In the genomic region with DNA sequence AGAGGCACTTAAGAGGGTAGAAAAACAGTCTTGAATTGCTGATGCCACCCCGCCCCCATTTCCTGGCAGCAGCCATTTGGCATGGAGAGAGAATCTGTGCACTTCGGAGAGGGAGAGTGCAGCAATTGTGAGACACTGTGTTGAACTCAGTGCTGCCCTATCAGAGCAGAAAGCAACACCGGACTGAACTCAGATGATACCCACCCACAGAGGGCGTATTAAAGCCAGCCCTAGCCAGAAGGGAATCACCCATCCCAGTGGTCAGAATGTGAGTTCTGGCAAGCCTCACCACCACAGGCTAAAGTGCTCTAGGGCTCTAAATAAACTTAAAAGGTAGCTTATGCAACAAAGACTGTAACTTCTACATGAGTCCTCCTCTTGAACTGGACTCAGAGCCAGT, we compare ENCODE assay signal across 1 cellular context.
TF ChIP-seq lines count a peak whose summit lies in the region.

No MANE protein-coding gene starts in this region.

TF ChIP-seq in HCT116, 20 proteins besides CTCF, POLR2A, EP300 and RAD21 (continued from another document):
- TF ChIP-seq, protein P1, sequence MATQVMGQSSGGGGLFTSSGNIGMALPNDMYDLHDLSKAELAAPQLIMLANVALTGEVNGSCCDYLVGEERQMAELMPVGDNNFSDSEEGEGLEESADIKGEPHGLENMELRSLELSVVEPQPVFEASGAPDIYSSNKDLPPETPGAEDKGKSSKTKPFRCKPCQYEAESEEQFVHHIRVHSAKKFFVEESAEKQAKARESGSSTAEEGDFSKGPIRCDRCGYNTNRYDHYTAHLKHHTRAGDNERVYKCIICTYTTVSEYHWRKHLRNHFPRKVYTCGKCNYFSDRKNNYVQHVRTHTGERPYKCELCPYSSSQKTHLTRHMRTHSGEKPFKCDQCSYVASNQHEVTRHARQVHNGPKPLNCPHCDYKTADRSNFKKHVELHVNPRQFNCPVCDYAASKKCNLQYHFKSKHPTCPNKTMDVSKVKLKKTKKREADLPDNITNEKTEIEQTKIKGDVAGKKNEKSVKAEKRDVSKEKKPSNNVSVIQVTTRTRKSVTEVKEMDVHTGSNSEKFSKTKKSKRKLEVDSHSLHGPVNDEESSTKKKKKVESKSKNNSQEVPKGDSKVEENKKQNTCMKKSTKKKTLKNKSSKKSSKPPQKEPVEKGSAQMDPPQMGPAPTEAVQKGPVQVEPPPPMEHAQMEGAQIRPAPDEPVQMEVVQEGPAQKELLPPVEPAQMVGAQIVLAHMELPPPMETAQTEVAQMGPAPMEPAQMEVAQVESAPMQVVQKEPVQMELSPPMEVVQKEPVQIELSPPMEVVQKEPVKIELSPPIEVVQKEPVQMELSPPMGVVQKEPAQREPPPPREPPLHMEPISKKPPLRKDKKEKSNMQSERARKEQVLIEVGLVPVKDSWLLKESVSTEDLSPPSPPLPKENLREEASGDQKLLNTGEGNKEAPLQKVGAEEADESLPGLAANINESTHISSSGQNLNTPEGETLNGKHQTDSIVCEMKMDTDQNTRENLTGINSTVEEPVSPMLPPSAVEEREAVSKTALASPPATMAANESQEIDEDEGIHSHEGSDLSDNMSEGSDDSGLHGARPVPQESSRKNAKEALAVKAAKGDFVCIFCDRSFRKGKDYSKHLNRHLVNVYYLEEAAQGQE (IDR thresholded peaks at IDR 0.05; ENCODE audit: low read depth): no peak
- TF ChIP-seq EGR1 (IDR thresholded peaks at IDR 0.05; ENCODE audit: low read depth) (no peak), ZNF274 (IDR thresholded peaks at IDR 0.05; ENCODE audit: low read depth, low read length) (no peak), ELF1 (IDR thresholded peaks at IDR 0.05; ENCODE audit: borderline replicate concordance, low read depth) (no peak), POLR2AphosphoS5 (IDR thresholded peaks at IDR 0.05; ENCODE audit: low read depth, low read length) (no peak), SP1 (IDR thresholded peaks at IDR 0.05; ENCODE audit: low read depth) (no peak), CEBPB (IDR thresholded peaks at IDR 0.05; ENCODE audit: low read depth) (no peak), JUND (IDR thresholded peaks at IDR 0.05) (no peak), ZFX (IDR thresholded peaks at IDR 0.05) (no peak), SIN3A (IDR thresholded peaks at IDR 0.05; ENCODE audit: low read depth) (no peak), SRF (IDR thresholded peaks at IDR 0.05; ENCODE audit: low read depth) (no peak), TCF7L2 (IDR thresholded peaks at IDR 0.05; ENCODE audit: borderline replicate concordance, extremely low read depth, insufficient read depth, insufficient read length) (no peak), CBX3 (IDR thresholded peaks at IDR 0.05; ENCODE audit: low read depth) (no peak), FOSL1 (IDR thresholded peaks at IDR 0.05; ENCODE audit: low read depth) (no peak), EZH2phosphoT487 (IDR thresholded peaks at IDR 0.05; ENCODE audit: borderline replicate concordance) (no peak)
- TF ChIP-seq, protein P2, sequence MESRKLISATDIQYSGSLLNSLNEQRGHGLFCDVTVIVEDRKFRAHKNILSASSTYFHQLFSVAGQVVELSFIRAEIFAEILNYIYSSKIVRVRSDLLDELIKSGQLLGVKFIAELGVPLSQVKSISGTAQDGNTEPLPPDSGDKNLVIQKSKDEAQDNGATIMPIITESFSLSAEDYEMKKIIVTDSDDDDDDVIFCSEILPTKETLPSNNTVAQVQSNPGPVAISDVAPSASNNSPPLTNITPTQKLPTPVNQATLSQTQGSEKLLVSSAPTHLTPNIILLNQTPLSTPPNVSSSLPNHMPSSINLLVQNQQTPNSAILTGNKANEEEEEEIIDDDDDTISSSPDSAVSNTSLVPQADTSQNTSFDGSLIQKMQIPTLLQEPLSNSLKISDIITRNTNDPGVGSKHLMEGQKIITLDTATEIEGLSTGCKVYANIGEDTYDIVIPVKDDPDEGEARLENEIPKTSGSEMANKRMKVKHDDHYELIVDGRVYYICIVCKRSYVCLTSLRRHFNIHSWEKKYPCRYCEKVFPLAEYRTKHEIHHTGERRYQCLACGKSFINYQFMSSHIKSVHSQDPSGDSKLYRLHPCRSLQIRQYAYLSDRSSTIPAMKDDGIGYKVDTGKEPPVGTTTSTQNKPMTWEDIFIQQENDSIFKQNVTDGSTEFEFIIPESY (IDR thresholded peaks at IDR 0.05; ENCODE audit: extremely low read depth, insufficient replicate concordance, low read length): no peak
- TF ChIP-seq, protein P3, sequence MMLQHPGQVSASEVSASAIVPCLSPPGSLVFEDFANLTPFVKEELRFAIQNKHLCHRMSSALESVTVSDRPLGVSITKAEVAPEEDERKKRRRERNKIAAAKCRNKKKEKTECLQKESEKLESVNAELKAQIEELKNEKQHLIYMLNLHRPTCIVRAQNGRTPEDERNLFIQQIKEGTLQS (IDR thresholded peaks at IDR 0.05): no peak
TF ChIP-seq in HCT116: peak in this region for 0.
